In the genomic region with DNA sequence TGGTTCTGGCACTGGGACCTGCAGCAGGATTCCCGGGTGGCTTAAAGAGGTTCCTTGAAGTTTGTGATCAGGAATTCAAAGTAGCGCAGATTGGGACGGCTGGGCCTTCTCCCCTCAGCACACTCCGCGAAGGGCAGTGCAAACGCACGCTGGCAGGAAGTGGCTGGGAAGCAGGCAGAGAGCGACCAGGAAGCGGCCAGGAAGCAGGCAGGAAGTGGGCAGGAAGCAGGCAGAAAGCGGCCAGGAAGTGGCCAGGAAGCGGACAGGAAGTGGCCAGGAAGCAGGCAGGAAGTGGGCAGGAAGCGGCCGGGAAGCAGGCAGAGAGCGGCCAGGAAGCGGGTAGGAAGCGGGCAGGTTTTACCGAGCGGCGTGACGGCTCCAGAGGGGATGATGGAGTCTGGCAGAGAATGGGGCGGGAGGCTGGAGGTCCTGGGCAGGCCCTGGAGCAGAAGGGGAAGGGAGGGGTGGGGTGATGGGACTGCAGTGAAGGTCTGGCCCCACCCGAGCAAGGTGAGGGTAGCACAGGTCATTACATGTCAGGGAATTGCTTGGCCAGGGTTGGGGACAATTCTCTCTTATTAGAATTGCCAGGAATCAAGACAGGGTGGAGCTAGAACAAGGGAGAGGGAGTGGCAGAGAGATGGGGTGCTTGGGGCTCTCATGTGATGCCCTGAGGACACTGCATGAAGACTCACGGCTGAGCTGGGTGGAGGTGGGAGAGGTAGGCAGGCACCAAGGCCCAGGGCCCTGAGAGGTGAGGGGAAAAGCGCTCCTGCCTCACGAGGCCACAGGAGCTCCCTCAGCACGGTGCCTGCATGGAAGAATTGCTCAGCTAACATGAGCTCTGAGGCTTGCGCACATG, we compare ENCODE assay signal across 17 cellular contexts. TPM values are rescaled to one million over a fixed set of nuclear protein-coding genes. Genes with fewer than 3 reads are reported as not detected.
DNase-seq lines count a peak whose midpoint lies in the region; ATAC-seq, FAIRE-seq and TF ChIP-seq lines count a peak whose summit lies in the region.
"Had no signal": no experiment of that assay in that cellular context is flagged by ENCODE, and none has a peak within 500 bp of the region (broad histone marks: within the 10 kb centered on the region; RNA-seq: fewer than 3 reads in every experiment).

No MANE protein-coding gene starts in this region.

- peak overlapping the region; percentile 78 for H3K27ac Mint-ChIP-seq in activated CD4-positive, alpha-beta T cell treated with anti-CD3 and anti-CD28 coated beads, Interleukin-2, amount 10 ng/mL, durations not matched to agents 24 days and 14 days
- H3K27ac Mint-ChIP-seq in astrocyte (ENCODE audit: unreplicated experiment) (peak overlapping the region; percentile 41), nephron progenitor cell (peak overlapping the region; percentile 90)

- no peak for DNase-seq in activated CD4-positive, alpha-beta T cell treated with anti-CD3 and anti-CD28 coated beads, Interleukin-2, amount 10 ng/mL, durations not matched to agents 24 days and 14 days
- no peak for DNase-seq in activated CD4-positive, alpha-beta T cell treated with anti-CD3 and anti-CD28 coated beads for 48 hours
- DNase-seq in SK-N-MC (ENCODE audit: low read depth, low spot score) = peak; percentile 66
- no peak for DNase-seq in astrocyte (ENCODE audit: low read depth)
- no peak for DNase-seq in nephron progenitor cell
- DNase-seq in posterior vena cava (ENCODE audit: low spot score) = no peak
- DNase-seq: 8988T; activated CD4-positive, alpha-beta T cell treated with anti-CD3 and anti-CD28 coated beads for 4 hours; Calu3; cortex of kidney; esophagus squamous epithelium; H9; NCI-H524 treated with DMSO at 0.1 percent for 48 hours; PC-9 had no signal

- H3K27me3 ChIP-seq in astrocyte (ENCODE audit: insufficient read depth, low read length) = peaks cover 5% of the 10 kb centered on the region

- no peak overlapping the region for H3K9ac ChIP-seq in SK-N-MC (ENCODE audit: insufficient read length)
- H3K9ac ChIP-seq in astrocyte (ENCODE audit: low read length) = no peak overlapping the region

- no peaks in the 10 kb centered on the region for H3K36me3 Mint-ChIP-seq in activated CD4-positive, alpha-beta T cell treated with anti-CD3 and anti-CD28 coated beads, Interleukin-2, amount 10 ng/mL, durations not matched to agents 24 days and 14 days (ENCODE audit: low read depth)
- H3K36me3 Mint-ChIP-seq in astrocyte (ENCODE audit: low read depth, unreplicated experiment) (no peaks in the 10 kb centered on the region), nephron progenitor cell (ENCODE audit: low read depth) (no peaks in the 10 kb centered on the region)

- no peaks in the 10 kb centered on the region for H3K27me3 Mint-ChIP-seq in activated CD4-positive, alpha-beta T cell treated with anti-CD3 and anti-CD28 coated beads, Interleukin-2, amount 10 ng/mL, durations not matched to agents 24 days and 14 days
- H3K27me3 Mint-ChIP-seq in astrocyte (ENCODE audit: low read depth, unreplicated experiment) (peaks cover 19% of the 10 kb centered on the region), nephron progenitor cell (ENCODE audit: low read depth, poor library complexity) (peaks cover 14% of the 10 kb centered on the region)

- H3K27ac ChIP-seq in SK-N-MC (peak overlapping the region; percentile 96), astrocyte (ENCODE audit: low read depth, low read length) (no peak overlapping the region)
- H3K27ac ChIP-seq: PC-9 had no signal

- no peaks in the 10 kb centered on the region for H4K20me1 ChIP-seq in astrocyte (ENCODE audit: insufficient read depth, low read length)

- H3K79me2 ChIP-seq in astrocyte (ENCODE audit: insufficient read depth, low read length) = no peaks in the 10 kb centered on the region

- H3K4me1 Mint-ChIP-seq in activated CD4-positive, alpha-beta T cell treated with anti-CD3 and anti-CD28 coated beads, Interleukin-2, amount 10 ng/mL, durations not matched to agents 24 days and 14 days = peaks cover 7% of the 10 kb centered on the region
- peaks cover 4% of the 10 kb centered on the region for H3K4me1 Mint-ChIP-seq in astrocyte (ENCODE audit: low read depth, unreplicated experiment)
- peaks cover 54% of the 10 kb centered on the region for H3K4me1 Mint-ChIP-seq in nephron progenitor cell

- no peak for TF ChIP-seq CTCF in astrocyte (IDR thresholded peaks at IDR 0.05; ENCODE audit: insufficient read depth, low read depth, low read length)
- no peak for TF ChIP-seq CTCF in nephron progenitor cell (IDR thresholded peaks at IDR 0.05)

- no peak for FAIRE-seq in astrocyte (lab: Jason Lieb, UNC)

- H3K36me3 ChIP-seq in SK-N-MC (ENCODE audit: insufficient read depth, low read length) = no peaks in the 10 kb centered on the region
- H3K36me3 ChIP-seq in astrocyte (ENCODE audit: insufficient read depth, low read length) = no peaks in the 10 kb centered on the region
- H3K36me3 ChIP-seq: esophagus squamous epithelium had no signal

- H3K9me3 ChIP-seq in SK-N-MC (ENCODE audit: low read depth, low read length) (no peaks in the 10 kb centered on the region), astrocyte (ENCODE audit: insufficient read depth, low read depth, low read length) (no peaks in the 10 kb centered on the region)
- H3K9me3 ChIP-seq: esophagus squamous epithelium had no signal

- H2AFZ ChIP-seq in astrocyte (ENCODE audit: low read depth, low read length) = no peak overlapping the region
- H2AFZ ChIP-seq: PC-9 had no signal

- peaks cover 10% of the 10 kb centered on the region for H3K9me3 Mint-ChIP-seq in activated CD4-positive, alpha-beta T cell treated with anti-CD3 and anti-CD28 coated beads, Interleukin-2, amount 10 ng/mL, durations not matched to agents 24 days and 14 days
- no peaks in the 10 kb centered on the region for H3K9me3 Mint-ChIP-seq in astrocyte (ENCODE audit: unreplicated experiment)
- H3K9me3 Mint-ChIP-seq in nephron progenitor cell = no peaks in the 10 kb centered on the region
- H3K9me3 Mint-ChIP-seq: neural crest cell had no signal

- no peak overlapping the region for H3K4me2 ChIP-seq in astrocyte (ENCODE audit: low read length)
- H3K4me2 ChIP-seq: PC-9 had no signal

- no peak for ATAC-seq in GM18873 (IDR thresholded peaks at IDR 0.05; ENCODE audit: low FRiP score, unreplicated experiment)
- ATAC-seq in HG03571 (IDR thresholded peaks at IDR 0.05; ENCODE audit: unreplicated experiment) = no peak

- intact Hi-C loops in activated CD4-positive, alpha-beta T cell treated with anti-CD3 and anti-CD28 coated beads, Interleukin-2, amount 10 ng/mL, durations not matched to agents 24 days and 14 days (cut with micrococcal nuclease) = no loop called here
- intact Hi-C loops in posterior vena cava (cut with DNase I) = no loop called here

- H3K4me1 ChIP-seq in astrocyte (ENCODE audit: insufficient read depth, low read length) = no peaks in the 10 kb centered on the region

- H3K4me3 Mint-ChIP-seq in activated CD4-positive, alpha-beta T cell treated with anti-CD3 and anti-CD28 coated beads, Interleukin-2, amount 10 ng/mL, durations not matched to agents 24 days and 14 days = no peak overlapping the region
- H3K4me3 Mint-ChIP-seq in astrocyte (ENCODE audit: unreplicated experiment) = no peak overlapping the region
- peak overlapping the region; percentile 48 for H3K4me3 Mint-ChIP-seq in nephron progenitor cell
- H3K4me3 Mint-ChIP-seq: neural crest cell had no signal

- peak overlapping the region; percentile 61 for H3K4me3 ChIP-seq in SK-N-MC
- H3K4me3 ChIP-seq in astrocyte (ENCODE audit: insufficient read depth, low read depth, low read length) = no peak overlapping the region
- H3K4me3 ChIP-seq: esophagus squamous epithelium, PC-9 had no signal

RNA-seq across cellular contexts. Expression of a gene that starts 3.4 kb away (rescaled TPM):
- not detected in 2 replicates for total RNA-seq in activated CD4-positive, alpha-beta T cell treated with anti-CD3 and anti-CD28 coated beads, Interleukin-2, amount 10 ng/mL, durations not matched to agents 24 days and 14 days
- total RNA-seq in astrocyte (0.11 and 0.22 TPM in 2 replicates), posterior vena cava (under 1 TPM in 1 of 2 donors, not detected in 1; 0.79 TPM)
- total RNA-seq: Calu3, PC-9 had no signal

RNA-seq across cellular contexts. Expression of a gene that starts 40.7 kb away (rescaled TPM):
- 83.7 and 84.3 TPM in 2 replicates for total RNA-seq in activated CD4-positive, alpha-beta T cell treated with anti-CD3 and anti-CD28 coated beads, Interleukin-2, amount 10 ng/mL, durations not matched to agents 24 days and 14 days
- total RNA-seq in astrocyte (84.2 and 85.7 TPM in 2 replicates), posterior vena cava (10 to 100 TPM; 47.1 to 59.8 TPM)

RNA-seq across cellular contexts. Expression of a gene that starts 40.8 kb away (rescaled TPM):
- total RNA-seq in activated CD4-positive, alpha-beta T cell treated with anti-CD3 and anti-CD28 coated beads, Interleukin-2, amount 10 ng/mL, durations not matched to agents 24 days and 14 days = 14.6 and 17.2 TPM in 2 replicates
- total RNA-seq in astrocyte = 11.8 and 12.3 TPM in 2 replicates
- total RNA-seq in posterior vena cava = 1 to 10 TPM; 5.0 to 5.8 TPM

RNA-seq across cellular contexts. Expression of a gene that starts 41.2 kb away (rescaled TPM):
- 46.6 and 56.0 TPM in 2 replicates for total RNA-seq in activated CD4-positive, alpha-beta T cell treated with anti-CD3 and anti-CD28 coated beads, Interleukin-2, amount 10 ng/mL, durations not matched to agents 24 days and 14 days
- 6.7 and 7.5 TPM in 2 replicates for total RNA-seq in astrocyte
- total RNA-seq in posterior vena cava = under 1 TPM in 1 of 2 donors, not detected in 1; 0.71 TPM

RNA-seq across cellular contexts. Expression of a gene that starts 56.3 kb away (rescaled TPM):
- 2,234 and 2,296 TPM in 2 replicates for total RNA-seq in activated CD4-positive, alpha-beta T cell treated with anti-CD3 and anti-CD28 coated beads, Interleukin-2, amount 10 ng/mL, durations not matched to agents 24 days and 14 days
- 1,200 and 1,239 TPM in 2 replicates for total RNA-seq in astrocyte
- total RNA-seq in posterior vena cava = 1,000 to 10,000 TPM; 1,338 to 1,459 TPM
